Comparison of ENCODE assay signal across 14 cellular contexts in genomic region chr3:46021516-46021915, GRCh38. TPM values are rescaled to one million over a fixed set of nuclear protein-coding genes. Genes with fewer than 3 reads are reported as not detected.
DNase-seq lines count a peak whose midpoint lies in the region; ATAC-seq and TF ChIP-seq lines count a peak whose summit lies in the region.
"Had no signal": no experiment of that assay in that cellular context is flagged by ENCODE, and none has a peak within 500 bp of the region (broad histone marks: within the 10 kb centered on the region; RNA-seq: fewer than 3 reads in every experiment).

No MANE protein-coding gene starts in this region.

- intact Hi-C loops in activated CD4-positive, alpha-beta T cell treated with anti-CD3 and anti-CD28 coated beads, Interleukin-2, amount 10 ng/mL, durations not matched to agents 24 days and 14 days (cut with micrococcal nuclease): no loop called here

- peaks cover 35% of the 10 kb centered on the region for H3K4me1 Mint-ChIP-seq in activated CD4-positive, alpha-beta T cell treated with anti-CD3 and anti-CD28 coated beads, Interleukin-2, amount 10 ng/mL, durations not matched to agents 24 days and 14 days
- no peaks in the 10 kb centered on the region for H3K4me1 Mint-ChIP-seq in osteocyte (ENCODE audit: unreplicated experiment)
- H3K4me1 Mint-ChIP-seq: GM23338, IgD-negative memory B cell had no signal

- DNase-seq in activated CD4-positive, alpha-beta T cell treated with anti-CD3 and anti-CD28 coated beads, Interleukin-2, amount 10 ng/mL, durations not matched to agents 24 days and 14 days: peak; percentile 38
- DNase-seq in activated CD4-positive, alpha-beta T cell treated with anti-CD3 and anti-CD28 coated beads, Interleukin-2, amount 50 U/mL, for 1 hour: no peak
- DNase-seq in ecto neural progenitor cell (ENCODE audit: low spot score) (peak; percentile 22), osteocyte (ENCODE audit: extremely low spot score, unreplicated experiment) (peak; percentile 73)
- DNase-seq in activated effector memory CD4-positive, alpha-beta T cell treated with anti-CD3 and anti-CD28 coated beads, Interleukin-2, amount 50 U/mL, for 16 hours: no peak
- DNase-seq: AML-193; Caco-2; CD4-positive, alpha-beta T cell had no signal

- no peak overlapping the region for H3K4me3 Mint-ChIP-seq in activated CD4-positive, alpha-beta T cell treated with anti-CD3 and anti-CD28 coated beads, Interleukin-2, amount 10 ng/mL, durations not matched to agents 24 days and 14 days
- no peak overlapping the region for H3K4me3 Mint-ChIP-seq in osteocyte (ENCODE audit: unreplicated experiment)
- H3K4me3 Mint-ChIP-seq: CD4-positive, alpha-beta T cell; GM23338; IgD-negative memory B cell had no signal

- ATAC-seq in GM21360 (IDR thresholded peaks at IDR 0.05; ENCODE audit: unreplicated experiment) (no peak), HG03139 (IDR thresholded peaks at IDR 0.05; ENCODE audit: unreplicated experiment) (no peak)
- ATAC-seq: A549, GM23338, HepG2 had no signal

- H3K36me3 Mint-ChIP-seq in activated CD4-positive, alpha-beta T cell treated with anti-CD3 and anti-CD28 coated beads, Interleukin-2, amount 10 ng/mL, durations not matched to agents 24 days and 14 days (ENCODE audit: low read depth): peaks cover 3% of the 10 kb centered on the region
- H3K36me3 Mint-ChIP-seq in osteocyte (ENCODE audit: unreplicated experiment): no peaks in the 10 kb centered on the region

- H3K27ac Mint-ChIP-seq in activated CD4-positive, alpha-beta T cell treated with anti-CD3 and anti-CD28 coated beads, Interleukin-2, amount 10 ng/mL, durations not matched to agents 24 days and 14 days: peak overlapping the region; percentile 12
- no peak overlapping the region for H3K27ac Mint-ChIP-seq in osteocyte (ENCODE audit: unreplicated experiment)
- H3K27ac Mint-ChIP-seq: CD4-positive, alpha-beta T cell; GM23338; IgD-negative memory B cell had no signal

- TF ChIP-seq CTCF in osteocyte (IDR thresholded peaks at IDR 0.05): no peak

- no peaks in the 10 kb centered on the region for H3K9me3 Mint-ChIP-seq in activated CD4-positive, alpha-beta T cell treated with anti-CD3 and anti-CD28 coated beads, Interleukin-2, amount 10 ng/mL, durations not matched to agents 24 days and 14 days
- no peaks in the 10 kb centered on the region for H3K9me3 Mint-ChIP-seq in osteocyte (ENCODE audit: unreplicated experiment)
- H3K9me3 Mint-ChIP-seq: CD4-positive, alpha-beta T cell had no signal

- H3K27me3 Mint-ChIP-seq in activated CD4-positive, alpha-beta T cell treated with anti-CD3 and anti-CD28 coated beads, Interleukin-2, amount 10 ng/mL, durations not matched to agents 24 days and 14 days: peaks cover 17% of the 10 kb centered on the region
- peaks cover 41% of the 10 kb centered on the region for H3K27me3 Mint-ChIP-seq in osteocyte (ENCODE audit: unreplicated experiment)

RNA-seq across cellular contexts. Expression of gene XCR1, which starts 5.8 kb away (rescaled TPM):
- 0.05 TPM in 1 of 2 replicates, not detected in the other for total RNA-seq in activated CD4-positive, alpha-beta T cell treated with anti-CD3 and anti-CD28 coated beads, Interleukin-2, amount 10 ng/mL, durations not matched to agents 24 days and 14 days
- total RNA-seq in osteocyte: not detected in 2 replicates
- total RNA-seq: Caco-2, GM23338, HepG2 had no signal

RNA-seq across cellular contexts. Expression of gene FYCO1, which starts 25.9 kb away (rescaled TPM):
- total RNA-seq in activated CD4-positive, alpha-beta T cell treated with anti-CD3 and anti-CD28 coated beads, Interleukin-2, amount 10 ng/mL, durations not matched to agents 24 days and 14 days: 16.5 and 16.8 TPM in 2 replicates
- total RNA-seq in osteocyte: 31.8 and 35.0 TPM in 2 replicates

Comparison
In these comparisons a context has a peak if more than half of its experiments do, and no peak if none do; other contexts are left out.
1. DNase-seq: peak in activated CD4-positive, alpha-beta T cell treated with anti-CD3 and anti-CD28 coated beads, Interleukin-2, amount 10 ng/mL, durations not matched to agents 24 days and 14 days (single experiment), ecto neural progenitor cell (single experiment) and osteocyte (single experiment); none in activated CD4-positive, alpha-beta T cell treated with anti-CD3 and anti-CD28 coated beads, Interleukin-2, amount 50 U/mL, for 1 hour (single experiment) and activated effector memory CD4-positive, alpha-beta T cell treated with anti-CD3 and anti-CD28 coated beads, Interleukin-2, amount 50 U/mL, for 16 hours (single experiment).